Comparison of ENCODE assay signal across 15 cellular contexts in the genomic region with DNA sequence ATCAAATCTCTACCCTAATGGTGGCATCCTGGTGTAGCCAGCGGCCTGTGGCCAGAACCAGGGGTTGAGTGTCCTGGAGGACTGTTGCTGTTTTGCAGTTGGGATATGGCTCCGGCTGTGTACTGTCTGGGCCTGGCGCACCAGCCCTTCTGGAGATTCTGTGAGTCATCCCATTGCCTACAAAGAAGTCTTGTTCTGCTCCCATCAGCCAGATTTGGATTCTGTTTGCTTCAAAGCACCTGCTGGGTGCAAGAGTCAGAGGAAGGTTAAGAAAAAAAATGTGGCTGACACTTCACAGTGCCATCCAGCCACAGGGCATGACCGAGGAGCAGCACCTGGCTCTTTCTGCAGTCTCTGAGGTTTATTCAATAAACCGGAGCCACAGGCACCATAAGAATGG. TPM values are rescaled to one million over a fixed set of nuclear protein-coding genes. Genes with fewer than 3 reads are reported as not detected.
DNase-seq lines count a peak whose midpoint lies in the region; ATAC-seq and TF ChIP-seq lines count a peak whose summit lies in the region.
"Had no signal": no experiment of that assay in that cellular context is flagged by ENCODE, and none has a peak within 500 bp of the region (broad histone marks: within the 10 kb centered on the region; RNA-seq: fewer than 3 reads in every experiment).

No MANE protein-coding gene starts in this region.

- H3K9me3 ChIP-seq in T-helper 17 cell (ENCODE audit: control insufficient read depth, low read length, poor library complexity, severe bottlenecking) (no peaks in the 10 kb centered on the region), osteoblast (ENCODE audit: low read depth, low read length) (no peaks in the 10 kb centered on the region)
- H3K9me3 ChIP-seq: testis had no signal

- peak overlapping the region; percentile 81 for H3K27ac Mint-ChIP-seq in T-helper 17 cell
- H3K27ac Mint-ChIP-seq: activated naive CD4-positive, alpha-beta T cell treated with anti-CD3 and anti-CD28 coated beads for 36 hours; effector memory CD8-positive, alpha-beta T cell had no signal

- no peaks in the 10 kb centered on the region for H3K36me3 Mint-ChIP-seq in T-helper 17 cell (ENCODE audit: low read depth)
- H3K36me3 Mint-ChIP-seq: CD14-positive monocyte had no signal

- no peak overlapping the region for H3K4me3 Mint-ChIP-seq in T-helper 17 cell
- H3K4me3 Mint-ChIP-seq: activated naive CD4-positive, alpha-beta T cell treated with anti-CD3 and anti-CD28 coated beads for 36 hours; CD14-positive monocyte; effector memory CD8-positive, alpha-beta T cell had no signal

- H4K20me1 ChIP-seq in osteoblast (ENCODE audit: insufficient read depth, low read length) = no peaks in the 10 kb centered on the region

- peak overlapping the region; percentile 25 for H2AFZ ChIP-seq in osteoblast (ENCODE audit: low read length)

- H3K4me3 ChIP-seq in osteoblast (ENCODE audit: insufficient read depth, low read length) = no peak overlapping the region
- H3K4me3 ChIP-seq: testis had no signal

- DNase-seq in Daoy (ENCODE audit: low read depth) = peak; percentile 46
- DNase-seq in T-helper 17 cell = no peak
- DNase-seq in foreskin keratinocyte = peak; percentile 72 to 85
- no peak for DNase-seq in osteoblast (ENCODE audit: insufficient read length, low spot score, missing footprints)
- no peak for DNase-seq in NCI-H446 treated with DMSO at 0.1 percent for 48 hours (lab: John Stamatoyannopoulos, UW)
- DNase-seq: activated CD4-positive, alpha-beta T cell treated with anti-CD3 and anti-CD28 coated beads, Interleukin-2, amount 50 U/mL, for 1 hour; activated naive CD4-positive, alpha-beta T cell treated with anti-CD3 and anti-CD28 coated beads for 36 hours; effector memory CD8-positive, alpha-beta T cell; NCI-H748 treated with DMSO at 0.1 percent for 48 hours; SW 1271; testis had no signal

- no peak for ATAC-seq in T-helper 17 cell
- ATAC-seq in foreskin keratinocyte = peak; percentile 80
- ATAC-seq in HG03432 (IDR thresholded peaks at IDR 0.05; ENCODE audit: unreplicated experiment) = no peak
- ATAC-seq in HG03521 (IDR thresholded peaks at IDR 0.05; ENCODE audit: unreplicated experiment) = no peak
- no peak for ATAC-seq in GM19452 (IDR thresholded peaks at IDR 0.05; ENCODE audit: unreplicated experiment)
- ATAC-seq: effector memory CD8-positive, alpha-beta T cell had no signal

- no peak overlapping the region for H3K4me2 ChIP-seq in osteoblast (ENCODE audit: insufficient read depth, low read length)

- TF ChIP-seq CTCF in foreskin keratinocyte (conservative IDR thresholded peaks at IDR 0.05) = no peak
- no peak for TF ChIP-seq CTCF in osteoblast (IDR thresholded peaks at IDR 0.05; ENCODE audit: extremely low read depth, low read depth, low read length)

- peaks cover 43% of the 10 kb centered on the region for H3K4me1 ChIP-seq in foreskin keratinocyte
- H3K4me1 ChIP-seq in osteoblast (ENCODE audit: insufficient read depth, low read length) = peaks cover 18% of the 10 kb centered on the region
- H3K4me1 ChIP-seq: testis had no signal

- H3K36me3 ChIP-seq in osteoblast (ENCODE audit: insufficient read depth, low read length) = no peaks in the 10 kb centered on the region

- no peaks in the 10 kb centered on the region for H3K4me1 Mint-ChIP-seq in T-helper 17 cell

- peaks cover 32% of the 10 kb centered on the region for H3K27me3 Mint-ChIP-seq in T-helper 17 cell

- H3K27me3 ChIP-seq in foreskin keratinocyte = no peaks in the 10 kb centered on the region
- no peaks in the 10 kb centered on the region for H3K27me3 ChIP-seq in osteoblast (ENCODE audit: insufficient read depth, low read length)
- H3K27me3 ChIP-seq: testis had no signal

- no peaks in the 10 kb centered on the region for H3K79me2 ChIP-seq in osteoblast (ENCODE audit: insufficient read depth, low read length)

- H3K27ac ChIP-seq in foreskin keratinocyte (peak overlapping the region; percentile 89), osteoblast (ENCODE audit: low read depth, low read length) (no peak overlapping the region)
- H3K27ac ChIP-seq: testis had no signal

RNA-seq across cellular contexts. Expression of a gene that starts 41.0 kb away (rescaled TPM):
- 20.3 and 22.7 TPM in 2 replicates for total RNA-seq in Daoy (2014; rRNA removed; shearing (Covaris generic))
- 10 to 100 TPM in 1 of 2 donors, under 1 TPM in 1; 0.75 to 14.8 TPM for total RNA-seq in T-helper 17 cell
- total RNA-seq in foreskin keratinocyte = 57.2 and 69.3 TPM in 2 replicates
- polyA plus RNA-seq in foreskin keratinocyte = 20.8 and 21.8 TPM in 2 replicates
- 56.0 and 66.2 TPM in 2 replicates for total RNA-seq in osteoblast

Comparison
In these comparisons a context has a peak if more than half of its experiments do, and no peak if none do; other contexts are left out.
1. DNase-seq: peak in Daoy (single experiment) and foreskin keratinocyte (2 of 2); none in T-helper 17 cell (0 of 3), osteoblast (single experiment) and NCI-H446 treated with DMSO at 0.1 percent for 48 hours (single experiment).